Comparison of ENCODE assay signal across 8 cellular contexts in the genomic region with DNA sequence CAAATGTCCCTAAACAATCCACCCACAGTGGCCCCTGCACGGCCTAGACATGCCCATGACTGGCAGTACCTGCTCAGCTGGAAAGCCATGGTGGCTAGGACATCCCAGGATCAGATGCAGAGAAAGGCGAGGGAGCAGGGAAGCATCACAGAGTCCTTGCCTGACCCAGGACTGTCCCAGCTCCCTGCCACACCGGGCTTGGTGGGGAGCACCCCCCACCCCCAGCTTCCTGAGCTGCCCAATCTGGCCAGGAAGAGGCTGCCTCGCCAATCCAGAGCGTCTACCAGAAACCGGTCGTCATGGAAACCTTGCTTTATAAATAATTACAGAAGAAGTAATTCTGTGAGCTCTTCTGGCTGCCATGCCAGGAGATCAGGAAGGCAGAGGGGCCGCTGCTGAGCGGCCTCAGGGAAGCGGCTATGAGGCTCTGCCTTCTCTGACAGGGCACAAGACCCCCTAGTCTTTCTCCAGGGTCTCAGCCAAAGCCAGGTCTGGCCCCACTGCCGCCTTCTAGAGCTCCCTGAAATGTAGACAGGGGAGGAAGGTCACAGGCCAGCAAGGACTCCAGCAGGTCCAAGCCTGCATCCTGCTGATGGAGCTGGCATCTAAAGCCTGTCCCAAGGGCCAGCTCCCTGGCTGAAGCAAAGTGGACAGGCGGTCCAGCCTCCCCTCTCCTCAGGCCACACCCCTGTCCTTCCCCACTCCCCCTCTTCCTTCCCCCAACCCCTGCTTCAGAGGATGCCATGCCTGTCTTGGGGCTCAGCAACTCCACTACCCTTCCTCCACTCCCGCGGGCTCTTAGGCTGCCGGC. TPM values are rescaled to one million over a fixed set of nuclear protein-coding genes. Genes with fewer than 3 reads are reported as not detected.
A peak's percentile ranks its signal among the peaks of the same experiment; 100 is the strongest.
DNase-seq lines count a peak whose midpoint lies in the region; ATAC-seq and TF ChIP-seq lines count a peak whose summit lies in the region.

No MANE protein-coding gene starts in this region.

- peaks cover 1% of the 10 kb centered on the region for H3K36me3 Mint-ChIP-seq in activated naive CD4-positive, alpha-beta T cell treated with anti-CD3 and anti-CD28 coated beads, Interleukin-2, amount 10 ng/mL, durations not matched to agents 7 days and 5 days

- H3K27me3 ChIP-seq in Karpas-422 (ENCODE audit: low read length) (no peaks in the 10 kb centered on the region), left ventricle myocardium inferior (ENCODE audit: low read depth) (no peaks in the 10 kb centered on the region), skeletal muscle tissue (ENCODE audit: control insufficient read depth in 3 of 3, insufficient read depth in 3 of 3, low read length in 3 of 3) (no peaks in the 10 kb centered on the region)

- no peaks in the 10 kb centered on the region for H4K20me1 ChIP-seq in Karpas-422 (ENCODE audit: insufficient read depth, low read depth, low read length)

- peak overlapping the region; percentile 37; the same call in 1 of the 2 replicates for H3K4me3 ChIP-seq in Karpas-422 (ENCODE audit: low read length)
- peak overlapping the region; percentile 33 for H3K4me3 ChIP-seq in left ventricle myocardium inferior
- H3K4me3 ChIP-seq in skeletal muscle tissue (ENCODE audit: low read length in 3 of 3) = no peak overlapping the region

- peak overlapping the region; percentile 60 for H3K4me2 ChIP-seq in Karpas-422 (ENCODE audit: low read depth, low read length, poor library complexity, severe bottlenecking)

- H3K36me3 ChIP-seq in Karpas-422 (ENCODE audit: insufficient read depth, low read length) (no peaks in the 10 kb centered on the region), left ventricle myocardium inferior (no peaks in the 10 kb centered on the region), skeletal muscle tissue (ENCODE audit: control insufficient read depth in 3 of 3, insufficient read depth in 3 of 3, low read length in 3 of 3) (no peaks in the 10 kb centered on the region)

- peaks cover 71% of the 10 kb centered on the region for H3K79me2 ChIP-seq in Karpas-422 (ENCODE audit: low read length)

- H3K9ac ChIP-seq in Karpas-422 (ENCODE audit: low read length) = peak overlapping the region; percentile 66
- H3K9ac ChIP-seq in skeletal muscle tissue (ENCODE audit: low read depth in 1 of 3, low read length in 3 of 3) = peak overlapping the region in 1 of 3 donors; percentile 16

- CTCF ChIA-PET in activated naive CD4-positive, alpha-beta T cell treated with anti-CD3 and anti-CD28 coated beads, Interleukin-2, amount 10 ng/mL, durations not matched to agents 7 days and 5 days (lab: Charles Lee) = interaction anchor here (0.7 to 6.9 kb wide), 13 partner anchors 8 to 154 kb away, joined by 3 to 50 read pairs (median 7); a partner anchor contains a TSS

- no peak overlapping the region for H2AFZ ChIP-seq in Karpas-422 (ENCODE audit: low read length)

- peak overlapping the region; percentile 91 for H3K27ac Mint-ChIP-seq in activated naive CD4-positive, alpha-beta T cell treated with anti-CD3 and anti-CD28 coated beads, Interleukin-2, amount 10 ng/mL, durations not matched to agents 7 days and 5 days

- H3K9me3 Mint-ChIP-seq in activated naive CD4-positive, alpha-beta T cell treated with anti-CD3 and anti-CD28 coated beads, Interleukin-2, amount 10 ng/mL, durations not matched to agents 7 days and 5 days = no peaks in the 10 kb centered on the region

- TF ChIP-seq CTCF in left ventricle myocardium inferior (IDR thresholded peaks at IDR 0.05; ENCODE audit: borderline replicate concordance) = no peak

- DNase-seq in NCI-H2081 (lab: John Stamatoyannopoulos, UW) = peak; percentile 36 to 41
- no peak for DNase-seq in NCI-H2081 treated with DMSO at 0.1 percent for 48 hours (lab: John Stamatoyannopoulos, UW)
- peak; percentile 77 for DNase-seq in Karpas-422
- peak; percentile 70 for DNase-seq in activated naive CD4-positive, alpha-beta T cell treated with anti-CD3 and anti-CD28 coated beads, Interleukin-2, amount 10 ng/mL, durations not matched to agents 7 days and 5 days
- no peak for DNase-seq in left ventricle myocardium inferior
- no peak for DNase-seq in NCI-H1105 (lab: John Stamatoyannopoulos, UW)

- peak overlapping the region; percentile 33; the same call in 1 of the 2 replicates for H3K27ac ChIP-seq in Karpas-422 (ENCODE audit: low read length)
- H3K27ac ChIP-seq in left ventricle myocardium inferior (replicated peaks) = peak overlapping the region; percentile 83
- peak overlapping the region; percentile 64 for H3K27ac ChIP-seq in skeletal muscle tissue (ENCODE audit: low read depth, low read length)

- H3K9me2 ChIP-seq in Karpas-422 (replicated peaks; ENCODE audit: insufficient read depth, low read length) = no peaks in the 10 kb centered on the region

- H3K9me3 ChIP-seq in Karpas-422 (ENCODE audit: low read length) = no peaks in the 10 kb centered on the region
- H3K9me3 ChIP-seq in left ventricle myocardium inferior (replicated peaks) = no peaks in the 10 kb centered on the region
- no peaks in the 10 kb centered on the region for H3K9me3 ChIP-seq in skeletal muscle tissue (ENCODE audit: control insufficient read depth in 3 of 3, low read length in 3 of 3)

- H3K4me1 ChIP-seq in Karpas-422 (ENCODE audit: low read length) = peaks cover 30% of the 10 kb centered on the region
- H3K4me1 ChIP-seq in left ventricle myocardium inferior = peaks cover 45% of the 10 kb centered on the region
- H3K4me1 ChIP-seq in skeletal muscle tissue (ENCODE audit: control insufficient read depth in 3 of 3, insufficient read depth in 3 of 3, low read length in 3 of 3) = peaks cover 19 to 31% (median 23%) of the 10 kb centered on the region in 3 donors

- peaks cover 58% of the 10 kb centered on the region for H3K4me1 Mint-ChIP-seq in activated naive CD4-positive, alpha-beta T cell treated with anti-CD3 and anti-CD28 coated beads, Interleukin-2, amount 10 ng/mL, durations not matched to agents 7 days and 5 days

- H3K27me3 Mint-ChIP-seq in activated naive CD4-positive, alpha-beta T cell treated with anti-CD3 and anti-CD28 coated beads, Interleukin-2, amount 10 ng/mL, durations not matched to agents 7 days and 5 days = no peaks in the 10 kb centered on the region

- peak overlapping the region; percentile 55 for H3K4me3 Mint-ChIP-seq in activated naive CD4-positive, alpha-beta T cell treated with anti-CD3 and anti-CD28 coated beads, Interleukin-2, amount 10 ng/mL, durations not matched to agents 7 days and 5 days

- no peak for ATAC-seq in HG03097 (IDR thresholded peaks at IDR 0.05; ENCODE audit: low FRiP score, unreplicated experiment)

- intact Hi-C loops in left ventricle myocardium inferior (cut with micrococcal nuclease) = loop anchor here (5.0 kb wide), 1 partner anchor 48 kb away; no protein-coding TSS in a partner anchor

RNA-seq across cellular contexts. Expression of a gene that starts 34.6 kb away (rescaled TPM):
- total RNA-seq in Karpas-422 (2014; rRNA removed; shearing (Covaris generic); ENCODE audit: low replicate concordance) = 11.8 and 25.9 TPM in 2 replicates
- total RNA-seq in left ventricle myocardium inferior = 8.6 TPM
- total RNA-seq in skeletal muscle tissue = 3.7 TPM

Comparison
In these comparisons a context has a peak if more than half of its experiments do, and no peak if none do; other contexts are left out.
1. DNase-seq: peak in NCI-H2081 (2 of 2), Karpas-422 (single experiment) and activated naive CD4-positive, alpha-beta T cell treated with anti-CD3 and anti-CD28 coated beads, Interleukin-2, amount 10 ng/mL, durations not matched to agents 7 days and 5 days (single experiment); none in NCI-H2081 treated with DMSO at 0.1 percent for 48 hours (single experiment), left ventricle myocardium inferior (single experiment) and NCI-H1105 (single experiment).
2. H3K27ac ChIP-seq: peak in every context shown above with its lines; median percentile 83 in left ventricle myocardium inferior; 64 in skeletal muscle tissue; 33 in Karpas-422.
3. H3K4me3 ChIP-seq: peak in Karpas-422 (single experiment) and left ventricle myocardium inferior (single experiment); none in skeletal muscle tissue (0 of 3).